Comparison of ENCODE assay signal across 1 cellular context in genomic region chr15:62896969-62897486, GRCh38.
TF ChIP-seq lines count a peak whose summit lies in the region.

No MANE protein-coding gene starts in this region.

TF ChIP-seq in HepG2, 621 proteins besides CTCF, POLR2A, EP300 and RAD21 (continued from another document and continues in another):
- TF ChIP-seq ATF2 (CRISPR knock-in tag; IDR thresholded peaks at IDR 0.05) (no peak), ZNF33B (CRISPR knock-in tag; IDR thresholded peaks at IDR 0.05) (no peak), ZBTB42 (CRISPR knock-in tag; IDR thresholded peaks at IDR 0.05) (no peak), ZNF597 (CRISPR knock-in tag; IDR thresholded peaks at IDR 0.05) (no peak), FOXK2 (IDR thresholded peaks at IDR 0.05) (no peak), HNF4A (CRISPR knock-in tag; IDR thresholded peaks at IDR 0.05) (peak; percentile 43; the same call in 1 of the 2 replicates), SOX5 (CRISPR knock-in tag; IDR thresholded peaks at IDR 0.05; ENCODE audit: borderline replicate concordance) (peak; percentile 82; the same call in 1 of the 2 replicates), IRF9 (CRISPR knock-in tag; IDR thresholded peaks at IDR 0.05; ENCODE audit: borderline replicate concordance) (no peak), ZBTB34 (CRISPR knock-in tag; IDR thresholded peaks at IDR 0.05) (no peak), EZH2 (conservative IDR thresholded peaks at IDR 0.05; ENCODE audit: low read depth, low read length) (no peak), RFXANK (CRISPR knock-in tag; IDR thresholded peaks at IDR 0.05) (0 out of 2 replicates have a peak, but pooled peaks have one; percentile 60), ARID2 (CRISPR knock-in tag; IDR thresholded peaks at IDR 0.05; ENCODE audit: borderline replicate concordance) (no peak), ZNF34 (CRISPR knock-in tag; IDR thresholded peaks at IDR 0.05; ENCODE audit: borderline replicate concordance) (no peak), ZNF235 (CRISPR knock-in tag; IDR thresholded peaks at IDR 0.05; ENCODE audit: borderline replicate concordance) (no peak), ZBTB38 (CRISPR knock-in tag; IDR thresholded peaks at IDR 0.05) (no peak), PRDM4 (CRISPR knock-in tag; IDR thresholded peaks at IDR 0.05; ENCODE audit: borderline replicate concordance) (no peak), HOMEZ (CRISPR knock-in tag; IDR thresholded peaks at IDR 0.05; ENCODE audit: low read depth) (no peak), POGZ (CRISPR knock-in tag; IDR thresholded peaks at IDR 0.05) (no peak), HHEX (CRISPR knock-in tag; IDR thresholded peaks at IDR 0.05) (no peak), NCOA2 (CRISPR knock-in tag; IDR thresholded peaks at IDR 0.05) (peak; percentile 59), CBX1 (IDR thresholded peaks at IDR 0.05; ENCODE audit: low read depth) (no peak), KDM6A (CRISPR knock-in tag; IDR thresholded peaks at IDR 0.05; ENCODE audit: low read depth) (peak; percentile 28; the same call in 1 of the 2 replicates), FOSL2 (CRISPR knock-in tag; IDR thresholded peaks at IDR 0.05) (peak; percentile 96), TBX2 (CRISPR knock-in tag; IDR thresholded peaks at IDR 0.05; ENCODE audit: borderline replicate concordance) (peak; percentile 48; the same call in 1 of the 2 replicates), HOXA9 (CRISPR knock-in tag; IDR thresholded peaks at IDR 0.05; ENCODE audit: borderline replicate concordance) (no peak), BORCS8-MEF2B (CRISPR knock-in tag; IDR thresholded peaks at IDR 0.05) (no peak), KAT7 (CRISPR knock-in tag; IDR thresholded peaks at IDR 0.05; ENCODE audit: borderline replicate concordance) (no peak), ZNF616 (CRISPR knock-in tag; IDR thresholded peaks at IDR 0.05; ENCODE audit: low read depth) (no peak), MYNN (CRISPR knock-in tag; IDR thresholded peaks at IDR 0.05; ENCODE audit: low read depth) (no peak), ZNF574 (CRISPR knock-in tag; IDR thresholded peaks at IDR 0.05) (no peak), PLSCR1 (CRISPR knock-in tag; IDR thresholded peaks at IDR 0.05; ENCODE audit: borderline replicate concordance) (no peak), GMEB1 (CRISPR knock-in tag; IDR thresholded peaks at IDR 0.05; ENCODE audit: borderline replicate concordance) (no peak), STAT6 (CRISPR knock-in tag; IDR thresholded peaks at IDR 0.05; ENCODE audit: borderline replicate concordance) (no peak), GABPA (IDR thresholded peaks at IDR 0.05; ENCODE audit: low read depth, low read length) (no peak), GABPA (CRISPR knock-in tag; IDR thresholded peaks at IDR 0.05; ENCODE audit: low read depth) (no peak), ZNF326 (CRISPR knock-in tag; IDR thresholded peaks at IDR 0.05; ENCODE audit: borderline replicate concordance) (no peak), ZNF879 (CRISPR knock-in tag; IDR thresholded peaks at IDR 0.05) (no peak), ZNF18 (CRISPR knock-in tag; IDR thresholded peaks at IDR 0.05; ENCODE audit: insufficient replicate concordance) (no peak), ZNF333 (CRISPR knock-in tag; IDR thresholded peaks at IDR 0.05; ENCODE audit: borderline replicate concordance) (no peak)
